ENCODE assay signal across 27 cellular contexts in genomic region chr9:120153258-120153657, GRCh38.
"Had no signal": no experiment of that assay in that cellular context is flagged by ENCODE, and none has a peak within 500 bp of the region (broad histone marks: within the 10 kb centered on the region; RNA-seq: fewer than 3 reads in every experiment).

No MANE protein-coding gene starts in this region.

- H3K4me1 Mint-ChIP-seq: stimulated activated effector memory CD8-positive, alpha-beta T cell treated with anti-CD3 and anti-CD28 coated beads, Interleukin-12 subunit alpha, Interleukin-12 subunit beta, amount 100 ng/mL, for 72 hours; stimulated activated naive B cell treated with anti-CD40 and anti-IgM and Interleukin-4, amounts not matched to agents 10 μg/mL and 1 μg/mL and 100 μg/mL, for 72 hours had no signal

- H3K27ac ChIP-seq: neutrophil, pancreas, prostate gland, right lobe of liver, sigmoid colon, stomach, thoracic aorta, thyroid gland, tibial nerve, upper lobe of left lung, vagina had no signal

- H3K27me3 ChIP-seq: neutrophil, right lobe of liver, sigmoid colon, stomach, thyroid gland, tibial nerve, upper lobe of left lung, vagina had no signal

- H3K4me3 ChIP-seq: pancreas, prostate gland, right lobe of liver, sigmoid colon, stomach, thoracic aorta, thyroid gland, tibial nerve, upper lobe of left lung, vagina had no signal

- H3K36me3 Mint-ChIP-seq: natural killer cell treated with Interleukin-12 subunit alpha and Interleukin-12 subunit beta and Interleukin-15 and Interleukin-18, amount 100 ng/mL, for 72 hours; stimulated activated effector memory CD8-positive, alpha-beta T cell treated with anti-CD3 and anti-CD28 coated beads, Interleukin-12 subunit alpha, Interleukin-12 subunit beta, amount 100 ng/mL, for 72 hours; stimulated activated naive B cell treated with anti-CD40 and anti-IgM and Interleukin-4, amounts not matched to agents 10 μg/mL and 1 μg/mL and 100 μg/mL, for 72 hours had no signal

- DNase-seq: nephron progenitor cell; nucleus accumbens; pancreas; retina; right cardiac atrium; right lobe of liver; sigmoid colon; small intestine; stimulated activated CD4-positive, alpha-beta T cell treated with anti-CD3 and anti-CD28 coated beads, Interleukin-15, amount 100 ng/mL, for 24 hours; stimulated activated CD4-positive, alpha-beta T cell treated with anti-CD3 and anti-CD28 coated beads, Interleukin-2, amount 100 ng/mL, for 24 hours; stimulated activated CD4-positive, alpha-beta T cell treated with anti-CD3 and anti-CD28 coated beads, Interleukin-2, amount 100 ng/mL, for 48 hours; stimulated activated CD4-positive, alpha-beta T cell treated with anti-CD3 and anti-CD28 coated beads, Interleukin-4, amount 100 ng/mL, for 24 hours; stimulated activated naive B cell treated with anti-CD40 and anti-IgM and Interleukin-4, amounts not matched to agents 10 μg/mL and 1 μg/mL and 100 μg/mL, for 72 hours; stimulated activated naive CD4-positive, alpha-beta T cell treated with Interleukin-2 at 50 U/mL for 16 hours; stomach; thyroid gland; trophoblast cell; upper lobe of left lung had no signal

- H3K36me3 ChIP-seq: neutrophil, pancreas, prostate gland, right lobe of liver, sigmoid colon, stomach, thoracic aorta, thyroid gland, tibial nerve, upper lobe of left lung, vagina had no signal

- H3K27ac Mint-ChIP-seq: natural killer cell treated with Interleukin-12 subunit alpha and Interleukin-12 subunit beta and Interleukin-15 and Interleukin-18, amount 100 ng/mL, for 72 hours; nephron progenitor cell; stimulated activated effector memory CD8-positive, alpha-beta T cell treated with anti-CD3 and anti-CD28 coated beads, Interleukin-12 subunit alpha, Interleukin-12 subunit beta, amount 100 ng/mL, for 72 hours; stimulated activated naive B cell treated with anti-CD40 and anti-IgM and Interleukin-4, amounts not matched to agents 10 μg/mL and 1 μg/mL and 100 μg/mL, for 72 hours; stimulated activated naive CD8-positive, alpha-beta T cell treated with anti-CD3 and anti-CD28 coated beads, Interleukin-15, Interleukin-2, amounts not matched to agents 100 ng/mL and 50 ng/mL, for 24 hours had no signal

- H3K9me3 Mint-ChIP-seq: natural killer cell treated with Interleukin-12 subunit alpha and Interleukin-12 subunit beta and Interleukin-15 and Interleukin-18, amount 100 ng/mL, for 72 hours; nephron progenitor cell; neural crest cell had no signal

- H3K4me1 ChIP-seq: pancreas, prostate gland, right lobe of liver, sigmoid colon, stomach, thyroid gland, upper lobe of left lung, vagina had no signal

- ATAC-seq: natural killer cell treated with Interleukin-12 subunit alpha and Interleukin-12 subunit beta and Interleukin-15 and Interleukin-18, amount 100 ng/mL, for 72 hours; pancreas; right cardiac atrium; right lobe of liver; stimulated activated effector memory CD8-positive, alpha-beta T cell treated with anti-CD3 and anti-CD28 coated beads, Interleukin-12 subunit alpha, Interleukin-12 subunit beta, amount 100 ng/mL, for 72 hours; stimulated activated naive B cell treated with anti-CD40 and anti-IgM and Interleukin-4, amounts not matched to agents 10 μg/mL and 1 μg/mL and 100 μg/mL, for 72 hours had no signal

- H3K9me3 ChIP-seq: neutrophil, pancreas, prostate gland, right lobe of liver, sigmoid colon, thoracic aorta, thyroid gland, tibial nerve, upper lobe of left lung, vagina had no signal

- H3K4me3 Mint-ChIP-seq: natural killer cell treated with Interleukin-12 subunit alpha and Interleukin-12 subunit beta and Interleukin-15 and Interleukin-18, amount 100 ng/mL, for 72 hours; nephron progenitor cell; neural crest cell; stimulated activated effector memory CD8-positive, alpha-beta T cell treated with anti-CD3 and anti-CD28 coated beads, Interleukin-12 subunit alpha, Interleukin-12 subunit beta, amount 100 ng/mL, for 72 hours; stimulated activated naive B cell treated with anti-CD40 and anti-IgM and Interleukin-4, amounts not matched to agents 10 μg/mL and 1 μg/mL and 100 μg/mL, for 72 hours; stimulated activated naive CD8-positive, alpha-beta T cell treated with anti-CD3 and anti-CD28 coated beads, Interleukin-15, Interleukin-2, amounts not matched to agents 100 ng/mL and 50 ng/mL, for 24 hours had no signal

- H3K27me3 Mint-ChIP-seq: stimulated activated naive B cell treated with anti-CD40 and anti-IgM and Interleukin-4, amounts not matched to agents 10 μg/mL and 1 μg/mL and 100 μg/mL, for 72 hours; stimulated activated naive CD8-positive, alpha-beta T cell treated with anti-CD3 and anti-CD28 coated beads, Interleukin-15, Interleukin-2, amounts not matched to agents 100 ng/mL and 50 ng/mL, for 24 hours had no signal
